In the genomic region with DNA sequence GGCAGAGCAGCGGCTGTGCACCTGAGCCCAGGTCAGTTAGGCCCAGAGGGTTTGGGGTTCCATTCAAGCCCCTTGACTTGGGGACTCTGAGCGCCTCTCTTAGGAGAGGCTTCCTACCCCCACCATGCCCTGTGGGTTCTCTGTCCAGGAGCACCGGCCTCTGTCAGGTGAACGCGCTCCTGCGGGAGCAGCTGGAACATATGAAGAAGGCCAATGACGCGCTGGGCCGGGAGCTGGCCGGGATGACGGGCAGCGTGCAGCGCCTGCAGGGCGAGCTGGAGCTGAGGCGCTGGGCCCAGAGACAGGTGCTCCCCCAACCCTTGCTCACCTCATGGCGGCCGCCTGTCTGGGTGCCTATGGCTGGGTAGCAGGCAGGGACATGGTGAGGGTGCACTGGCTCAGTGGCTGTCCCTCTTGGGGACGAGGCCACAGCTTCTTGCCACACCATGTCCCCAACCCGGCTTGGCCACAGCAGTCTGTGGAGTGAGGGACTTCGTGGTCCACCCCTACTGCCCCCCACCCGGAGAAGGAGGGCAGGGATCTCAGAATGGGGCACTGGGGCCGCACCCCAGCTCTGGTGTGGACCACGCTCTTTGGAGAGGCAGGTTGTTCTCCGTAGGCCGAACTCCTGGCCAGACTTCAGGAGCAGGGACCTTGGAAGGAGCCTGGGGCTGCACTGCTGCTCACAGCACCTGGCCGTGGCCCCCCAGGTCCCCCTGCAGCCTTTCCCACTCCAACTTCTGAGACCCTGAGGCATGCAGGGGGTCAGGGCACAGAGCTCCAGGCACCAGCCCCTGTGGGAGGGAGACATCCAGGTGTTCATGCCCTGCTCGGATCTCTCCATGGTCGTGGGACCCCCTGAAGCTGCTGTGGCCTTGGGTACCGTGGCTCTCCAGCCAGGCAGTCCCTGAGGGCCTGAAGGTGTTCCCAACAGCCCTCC, we compare ENCODE assay signal across 13 cellular contexts. TPM values are rescaled to one million over a fixed set of nuclear protein-coding genes. Genes with fewer than 3 reads are reported as not detected.
DNase-seq lines count a peak whose midpoint lies in the region; ATAC-seq and TF ChIP-seq lines count a peak whose summit lies in the region.
"Had no signal": no experiment of that assay in that cellular context is flagged by ENCODE, and none has a peak within 500 bp of the region (broad histone marks: within the 10 kb centered on the region; RNA-seq: fewer than 3 reads in every experiment).

No MANE protein-coding gene starts in this region.

- no peak overlapping the region for H2AFZ ChIP-seq in MM.1S (ENCODE audit: low read length)

- H3K4me3 Mint-ChIP-seq in chondrocyte (ENCODE audit: unreplicated experiment) (no peak overlapping the region), type B pancreatic cell (no peak overlapping the region)
- H3K4me3 Mint-ChIP-seq: naive thymus-derived CD8-positive, alpha-beta T cell had no signal

- no peak for TF ChIP-seq CTCF in chondrocyte (IDR thresholded peaks at IDR 0.05)
- TF ChIP-seq CTCF in mucosa of descending colon (IDR thresholded peaks at IDR 0.05): no peak
- no peak for TF ChIP-seq CTCF in type B pancreatic cell (conservative IDR thresholded peaks at IDR 0.05)
- no peak for TF ChIP-seq CTCF in MM.1S (IDR thresholded peaks at IDR 0.05; ENCODE audit: low read length)

- DNase-seq in activated effector memory CD4-positive, alpha-beta T cell treated with anti-CD3 and anti-CD28 coated beads, Interleukin-2, amount 50 U/mL, for 16 hours: peak; percentile 61
- DNase-seq in activated effector memory CD4-positive, alpha-beta T cell treated with Interleukin-2 at 50 U/mL for 16 hours: no peak
- peak; percentile 92 for DNase-seq in chondrocyte (ENCODE audit: low spot score)
- DNase-seq in mucosa of descending colon: peak in 1 of 3 donors; percentile 45
- DNase-seq in type B pancreatic cell (ENCODE audit: extremely low spot score, unreplicated experiment): peak; percentile 68
- no peak for DNase-seq in MM.1S
- no peak for DNase-seq in Ammon's horn (ENCODE audit: low spot score)
- DNase-seq: NCI-H446 treated with DMSO at 0.1 percent for 48 hours; stimulated activated naive CD4-positive, alpha-beta T cell treated with Interleukin-2 at 50 U/mL for 16 hours had no signal

- ATAC-seq in mucosa of descending colon (peak; percentile 32), HG02678 (IDR thresholded peaks at IDR 0.05; ENCODE audit: unreplicated experiment) (no peak)
- ATAC-seq: naive thymus-derived CD8-positive, alpha-beta T cell had no signal

- H3K79me2 ChIP-seq in MM.1S (ENCODE audit: low read length): no peaks in the 10 kb centered on the region

- H3K36me3 ChIP-seq in mucosa of descending colon (ENCODE audit: low read depth) (no peaks in the 10 kb centered on the region), MM.1S (replicated peaks; ENCODE audit: insufficient read depth, low read length) (no peaks in the 10 kb centered on the region)
- H3K36me3 ChIP-seq: SJSA1 had no signal

- H3K4me1 ChIP-seq in mucosa of descending colon (ENCODE audit: low read depth) (no peaks in the 10 kb centered on the region), MM.1S (ENCODE audit: low read length) (no peaks in the 10 kb centered on the region)

- no peak overlapping the region for H3K9ac ChIP-seq in MM.1S (ENCODE audit: low read length)

- H3K27me3 Mint-ChIP-seq in chondrocyte (ENCODE audit: low read depth) (peaks cover 22% of the 10 kb centered on the region), type B pancreatic cell (no peaks in the 10 kb centered on the region)

- H3K4me2 ChIP-seq in MM.1S (ENCODE audit: low read depth, low read length): no peak overlapping the region

- peaks cover 70% of the 10 kb centered on the region for H3K27me3 ChIP-seq in MM.1S (replicated peaks; ENCODE audit: insufficient read depth, low read length)
- H3K27me3 ChIP-seq: SJSA1 had no signal

- no peaks in the 10 kb centered on the region for H3K9me2 ChIP-seq in MM.1S (replicated peaks; ENCODE audit: insufficient read depth, low read length)

- no peak overlapping the region for H3K27ac ChIP-seq in MM.1S (ENCODE audit: low read length)
- H3K27ac ChIP-seq: SJSA1 had no signal

- H3K4me1 Mint-ChIP-seq in chondrocyte (ENCODE audit: low read depth) (peaks cover 7% of the 10 kb centered on the region), type B pancreatic cell (ENCODE audit: unreplicated experiment) (peaks cover 15% of the 10 kb centered on the region)
- H3K4me1 Mint-ChIP-seq: naive thymus-derived CD8-positive, alpha-beta T cell had no signal

- H3K36me3 Mint-ChIP-seq in chondrocyte (ENCODE audit: low read depth) (peaks cover 4% of the 10 kb centered on the region), type B pancreatic cell (no peaks in the 10 kb centered on the region)
- H3K36me3 Mint-ChIP-seq: naive thymus-derived CD8-positive, alpha-beta T cell had no signal

- H3K9me3 Mint-ChIP-seq in chondrocyte (ENCODE audit: low read depth) (peaks cover 12% of the 10 kb centered on the region), type B pancreatic cell (no peaks in the 10 kb centered on the region)

- no peaks in the 10 kb centered on the region for H4K20me1 ChIP-seq in MM.1S (ENCODE audit: insufficient read depth, low read length)

- no peak overlapping the region for H3K4me3 ChIP-seq in mucosa of descending colon
- no peak overlapping the region for H3K4me3 ChIP-seq in MM.1S (ENCODE audit: low read length)
- H3K4me3 ChIP-seq: SJSA1 had no signal

- H3K27ac Mint-ChIP-seq in chondrocyte (ENCODE audit: unreplicated experiment) (no peak overlapping the region), type B pancreatic cell (no peak overlapping the region)
- H3K27ac Mint-ChIP-seq: naive thymus-derived CD8-positive, alpha-beta T cell had no signal

- intact Hi-C loops in mucosa of descending colon (cut with DNase I, micrococcal nuclease): no loop called here

- H3F3A ChIP-seq in MM.1S (ENCODE audit: insufficient read depth, low read length): no peaks in the 10 kb centered on the region

- H3K9me3 ChIP-seq in mucosa of descending colon (no peaks in the 10 kb centered on the region), MM.1S (replicated peaks; ENCODE audit: insufficient read depth, low read length) (no peaks in the 10 kb centered on the region)

RNA-seq across cellular contexts. Expression of a gene that starts 19.7 kb away (rescaled TPM):
- total RNA-seq in chondrocyte (not detected in 3 replicates), mucosa of descending colon (under 1 TPM in 2 of 3 donors, not detected in 1; 0.07 to 0.19 TPM), type B pancreatic cell (ENCODE audit: low replicate concordance) (0.68 and 0.98 TPM in 2 replicates)
- total RNA-seq: epithelial cell of proximal tubule; naive thymus-derived CD8-positive, alpha-beta T cell; SJSA1 had no signal

RNA-seq across cellular contexts. Expression of a gene that starts 29.9 kb away (rescaled TPM):
- total RNA-seq in chondrocyte: not detected in 3 replicates
- total RNA-seq in mucosa of descending colon: 10 to 100 TPM in 1 of 3 donors, 1 to 10 TPM in 2; 3.3 to 13.2 (median 8.1) TPM
- total RNA-seq in type B pancreatic cell (ENCODE audit: low replicate concordance): 62.0 and 157 TPM in 2 replicates
- total RNA-seq: naive thymus-derived CD8-positive, alpha-beta T cell had no signal

RNA-seq across cellular contexts. Expression of a gene that starts 57.2 kb away (rescaled TPM):
- not detected in 3 replicates for total RNA-seq in chondrocyte
- total RNA-seq in mucosa of descending colon: 1 to 10 TPM in 2 of 3 donors, under 1 TPM in 1; 0.22 to 4.1 (median 1.0) TPM
- total RNA-seq in type B pancreatic cell (ENCODE audit: low replicate concordance): 0.51 and 1.00 TPM in 2 replicates
- total RNA-seq: epithelial cell of proximal tubule; naive thymus-derived CD8-positive, alpha-beta T cell had no signal

Comparison
In these comparisons a context has a peak if more than half of its experiments do, and no peak if none do; other contexts are left out.
1. DNase-seq: peak in activated effector memory CD4-positive, alpha-beta T cell treated with anti-CD3 and anti-CD28 coated beads, Interleukin-2, amount 50 U/mL, for 16 hours (single experiment), chondrocyte (single experiment) and type B pancreatic cell (single experiment); none in activated effector memory CD4-positive, alpha-beta T cell treated with Interleukin-2 at 50 U/mL for 16 hours (single experiment), MM.1S (single experiment) and Ammon's horn (single experiment).